ENCODE assay signal across 23 cellular contexts in the genomic region with DNA sequence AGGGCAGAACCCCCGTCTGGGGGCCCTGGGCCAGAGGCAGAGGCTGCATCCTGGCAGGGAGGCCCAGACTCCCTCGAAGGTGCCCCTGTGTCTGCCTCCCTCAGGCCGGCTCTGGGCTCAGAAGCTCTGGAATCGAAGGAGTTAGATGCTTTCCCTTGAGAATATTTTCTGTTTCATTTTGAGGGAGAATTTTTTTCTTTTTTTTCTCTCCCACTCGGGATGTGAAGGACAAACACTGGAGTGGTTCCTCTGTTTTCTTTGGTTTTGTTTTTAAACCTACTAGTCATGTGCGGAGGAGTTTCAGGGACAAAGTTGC. TPM values are rescaled to one million over a fixed set of nuclear protein-coding genes. Genes with fewer than 3 reads are reported as not detected.
A peak's percentile ranks its signal among the peaks of the same experiment; 100 is the strongest.
DNase-seq lines count a peak whose midpoint lies in the region; ATAC-seq, FAIRE-seq and TF ChIP-seq lines count a peak whose summit lies in the region.
"Had no signal": no experiment of that assay in that cellular context is flagged by ENCODE, and none has a peak within 500 bp of the region (broad histone marks: within the 10 kb centered on the region; RNA-seq: fewer than 3 reads in every experiment).

No MANE protein-coding gene starts in this region.

- H3K9ac ChIP-seq in H1 (replicated peaks in 1 of 4; ENCODE audit: extremely low read depth in 1 of 4, low read depth in 3 of 4, low read length in 3 of 4) = no peak overlapping the region
- no peak overlapping the region for H3K9ac ChIP-seq in neural progenitor cell
- H3K9ac ChIP-seq in mammary epithelial cell (ENCODE audit: insufficient read depth, low read length) = no peak overlapping the region

- H3K36me3 ChIP-seq in Panc1 (ENCODE audit: control insufficient read depth, insufficient read depth, low read length) (no peaks in the 10 kb centered on the region), H1 (ENCODE audit: control insufficient read depth in 2 of 4, insufficient read depth in 4 of 4, low read length in 3 of 4) (no peaks in the 10 kb centered on the region), neural progenitor cell (no peaks in the 10 kb centered on the region), thoracic aorta (no peaks in the 10 kb centered on the region), mammary epithelial cell (ENCODE audit: insufficient read depth, low read length) (no peaks in the 10 kb centered on the region)

- peaks cover 15% of the 10 kb centered on the region for H3F3A ChIP-seq in neural progenitor cell (ENCODE audit: low read depth)

- no TSS peak for BruUV-seq in Panc1 (replicated peaks; lab: Mats Ljungman, UMichigan)
- BruUV-seq in mammary epithelial cell (replicated peaks; lab: Mats Ljungman, UMichigan) = no TSS peak

- H3K23me2 ChIP-seq in H1 (ENCODE audit: low read depth, low read length) = no peaks in the 10 kb centered on the region

- H2BK15ac ChIP-seq in H1 (ENCODE audit: low read length) = no peak overlapping the region

- peak overlapping the region; percentile 26 for H3K27ac Mint-ChIP-seq in neural progenitor cell
- H3K27ac Mint-ChIP-seq: B cell, HFFc6 had no signal

- no peak overlapping the region for H4K8ac ChIP-seq in H1 (ENCODE audit: extremely low read depth, insufficient read depth, low read length)

- no peak overlapping the region for H3K27ac ChIP-seq in Panc1 (ENCODE audit: low read length)
- H3K27ac ChIP-seq in H1 (ENCODE audit: low read depth, low read length) = no peak overlapping the region
- H3K27ac ChIP-seq in neural progenitor cell = no peak overlapping the region
- peak overlapping the region; percentile 80 to 93 for H3K27ac ChIP-seq in thoracic aorta
- no peak overlapping the region for H3K27ac ChIP-seq in mammary epithelial cell (ENCODE audit: insufficient read depth, low read depth, low read length)
- H3K27ac ChIP-seq: RWPE1 had no signal

- no peaks in the 10 kb centered on the region for H3K27me3 ChIP-seq in Panc1 (ENCODE audit: control insufficient read depth, insufficient read depth, low read length)
- no peaks in the 10 kb centered on the region for H3K27me3 ChIP-seq in H1 (replicated peaks in 1 of 4; ENCODE audit: control insufficient read depth in 3 of 4, extremely low read depth in 1 of 4, insufficient read depth in 3 of 4, low read length in 3 of 4)
- no peaks in the 10 kb centered on the region for H3K27me3 ChIP-seq in neural progenitor cell
- H3K27me3 ChIP-seq in thoracic aorta (replicated peaks; ENCODE audit: insufficient read depth) = no peaks in the 10 kb centered on the region
- no peaks in the 10 kb centered on the region for H3K27me3 ChIP-seq in mammary epithelial cell (ENCODE audit: insufficient read depth, low read length)

- H2BK120ac ChIP-seq in H1 (replicated peaks; ENCODE audit: low read depth, low read length) = no peak overlapping the region

- TF ChIP-seq CTCF in Panc1 (IDR thresholded peaks at IDR 0.05) (no peak), H1 (IDR thresholded peaks at IDR 0.05; ENCODE audit: control extremely low read depth in 1 of 3, insufficient read depth in 1 of 3, low read depth in 1 of 3, low read length in 3 of 3) (no peak), neural progenitor cell (IDR thresholded peaks at IDR 0.05) (no peak), thoracic aorta (IDR thresholded peaks at IDR 0.05) (no peak), mammary epithelial cell (conservative IDR thresholded peaks at IDR 0.05 in 1 of 2, IDR thresholded peaks at IDR 0.05 in 1 of 2; ENCODE audit: extremely low read depth in 1 of 2, insufficient read depth in 1 of 2, low read depth in 1 of 2, low read length in 2 of 2) (no peak), omental fat pad (IDR thresholded peaks at IDR 0.05) (no peak)

- no peak overlapping the region for H2BK20ac ChIP-seq in H1 (ENCODE audit: low read length)

- H3K4me1 ChIP-seq in Panc1 (ENCODE audit: control insufficient read depth, insufficient read depth, low read length) (0 out of 2 replicates have a peak, but pooled peaks cover 4% of the 10 kb centered on the region), H1 (replicated peaks in 1 of 4; ENCODE audit: control insufficient read depth in 3 of 4, insufficient read depth in 4 of 4, low read length in 3 of 4) (no peaks in the 10 kb centered on the region), neural progenitor cell (peaks cover 45% of the 10 kb centered on the region), thoracic aorta (ENCODE audit: control insufficient read depth in 1 of 2, low read depth in 2 of 2) (peaks cover 49 to 93% of the 10 kb centered on the region in 2 donors), mammary epithelial cell (ENCODE audit: insufficient read depth, low read length) (no peaks in the 10 kb centered on the region)

- H3K14ac ChIP-seq in H1 (ENCODE audit: insufficient read length) = no peak overlapping the region

- H3K9me3 ChIP-seq in Panc1 (ENCODE audit: control insufficient read depth, insufficient read depth, low read depth, low read length) (no peaks in the 10 kb centered on the region), H1 (ENCODE audit: insufficient read depth in 2 of 2, low read depth in 1 of 2, low read length in 1 of 2) (peaks cover 0 to 2% of the 10 kb centered on the region in 2 experiments; a peak in 2 of 4 replicates), neural progenitor cell (ENCODE audit: low read depth) (no peaks in the 10 kb centered on the region), thoracic aorta (no peaks in the 10 kb centered on the region), mammary epithelial cell (replicated peaks; ENCODE audit: insufficient read depth, low read length) (peaks cover 48% of the 10 kb centered on the region)

- no peak overlapping the region for H4K91ac ChIP-seq in H1 (replicated peaks; ENCODE audit: insufficient read length, low read length)

- POLR2A ChIA-PET in Panc1 (lab: Charles Lee) (no interaction called here), H1 (lab: Charles Lee; ENCODE audit: partially characterized antibody) (no interaction called here)

- H3K4me3 ChIP-seq in Panc1 (ENCODE audit: low read depth in 2 of 2, low read length in 2 of 2) (no peak overlapping the region), H1 (ENCODE audit: extremely low read depth in 1 of 4, insufficient read depth in 2 of 4, low read depth in 3 of 4, low read length in 4 of 4) (no peak overlapping the region), neural progenitor cell (no peak overlapping the region), thoracic aorta (peak overlapping the region; percentile 60), mammary epithelial cell (replicated peaks in 1 of 3; ENCODE audit: insufficient read depth in 1 of 3, low read depth in 2 of 3, low read length in 3 of 3) (no peak overlapping the region)

- H3K23ac ChIP-seq in H1 (ENCODE audit: insufficient read length) = no peak overlapping the region

- no peak overlapping the region for H2AK5ac ChIP-seq in H1 (ENCODE audit: low read depth, low read length)

- CTCF ChIA-PET in Panc1 (lab: Charles Lee) = no interaction called here
- CTCF ChIA-PET in H1 (lab: Charles Lee; ENCODE audit: partially characterized antibody) = interaction anchor here (1.5 kb wide), 1 partner anchor 170 kb away, joined by 3 read pairs; no protein-coding TSS in a partner anchor
- CTCF ChIA-PET in mammary epithelial cell (lab: Charles Lee; ENCODE audit: low non-redundant PET) = no interaction called here

- intact Hi-C loops in Panc1 (cut with micrococcal nuclease; ENCODE audit: unreplicated experiment) = no loop called here
- intact Hi-C loops in mammary epithelial cell (cut with micrococcal nuclease) = no loop called here

- peaks cover 71% of the 10 kb centered on the region for H3K4me1 Mint-ChIP-seq in neural progenitor cell
- H3K4me1 Mint-ChIP-seq: B cell had no signal

- H3K4me2 ChIP-seq in H1 (ENCODE audit: insufficient read depth in 1 of 2, low read depth in 2 of 2, low read length in 2 of 2) (no peak overlapping the region), neural progenitor cell (no peak overlapping the region), mammary epithelial cell (ENCODE audit: insufficient read depth, low read depth, low read length) (no peak overlapping the region)

- H3K18ac ChIP-seq in H1 (ENCODE audit: extremely low read depth, low read length) = no peak overlapping the region

- no peak overlapping the region for H3K4ac ChIP-seq in H1 (replicated peaks; ENCODE audit: insufficient read length, low read depth, low read length)

- in situ Hi-C loops in Panc1 (cut with HindIII; ENCODE audit: low pct_unique_long_range_greater_than_20kb, low sequenced_read_pairs) (no loop called here), mammary epithelial cell (cut with MboI; ENCODE audit: low sequenced_read_pairs in 2 of 2) (no loop called here)

- H2BK12ac ChIP-seq in H1 (ENCODE audit: low read depth, low read length) = no peak overlapping the region

- TF ChIP-seq EP300 in H1 (IDR thresholded peaks at IDR 0.05; ENCODE audit: borderline replicate concordance in 1 of 2, low read depth in 2 of 2, low read length in 2 of 2) = no peak

- ATAC-seq in Panc1 (peak; percentile 13; the same call in 1 of the 2 replicates), thoracic aorta (ENCODE audit: insufficient number of reproducible peaks, low FRiP score, low read depth) (no peak), omental fat pad (ENCODE audit: low FRiP score) (no peak)
- ATAC-seq: PC-3 had no signal

- dilution Hi-C loops in mammary epithelial cell (cut with HindIII; ENCODE audit: low sequenced_read_pairs) = no loop called here

- peaks cover 4% of the 10 kb centered on the region for H3K79me1 ChIP-seq in H1 (ENCODE audit: low read depth, low read length)

- peaks cover 0 to 6% of the 10 kb centered on the region in 2 experiments for H4K20me1 ChIP-seq in H1 (replicated peaks in 1 of 2; ENCODE audit: control insufficient read depth in 1 of 2, insufficient read depth in 2 of 2, low read length in 2 of 2)
- H4K20me1 ChIP-seq in neural progenitor cell (ENCODE audit: low read depth) = no peaks in the 10 kb centered on the region
- no peaks in the 10 kb centered on the region for H4K20me1 ChIP-seq in mammary epithelial cell (ENCODE audit: insufficient read depth, low read length)

- no peak overlapping the region for H2AFZ ChIP-seq in H1 (ENCODE audit: low read length)
- no peak overlapping the region for H2AFZ ChIP-seq in neural progenitor cell (replicated peaks)
- H2AFZ ChIP-seq in mammary epithelial cell (ENCODE audit: low read depth, low read length) = no peak overlapping the region

- FAIRE-seq in H1 (lab: Jason Lieb, UNC) = no peak
- FAIRE-seq: G401.6, HepG2 had no signal

- DNase-seq in Panc1 (ENCODE audit: low read depth, low spot score) = no peak
- no peak for DNase-seq in H1 (ENCODE audit: low read depth in 1 of 2, low spot score in 2 of 2)
- DNase-seq in neural progenitor cell (ENCODE audit: low spot score) = no peak
- no peak for DNase-seq in thoracic aorta (ENCODE audit: low spot score)
- DNase-seq in mammary epithelial cell = no peak
- DNase-seq in ureter (ENCODE audit: low spot score) = no peak
- DNase-seq in NCI-H128 (lab: John Stamatoyannopoulos, UW; ENCODE audit: unreplicated experiment) = no peak
- DNase-seq in omental fat pad (ENCODE audit: low spot score) = no peak
- DNase-seq: 8988T, DMS 273 treated with DMSO at 0.1 percent for 48 hours, DND-41, H7, HFFc6, KBM-7, NCI-H1105 treated with DMSO at 0.1 percent for 48 hours, NCI-H1930, NCI-H226, NCI-H524, PC-3 had no signal

- H3K9me3 Mint-ChIP-seq in neural progenitor cell = no peaks in the 10 kb centered on the region

- H3K27me3 Mint-ChIP-seq in neural progenitor cell (ENCODE audit: insufficient read depth, low read depth) = peaks cover 11% of the 10 kb centered on the region

- no peak overlapping the region for H4K5ac ChIP-seq in H1 (ENCODE audit: insufficient read length, low read depth, low read length)

- no peak overlapping the region for H2BK5ac ChIP-seq in H1 (ENCODE audit: low read depth, low read length)

- H3K4me3 Mint-ChIP-seq in neural progenitor cell = peak overlapping the region; percentile 13
- H3K4me3 Mint-ChIP-seq: B cell, HFFc6 had no signal

- H3K79me2 ChIP-seq in H1 (ENCODE audit: control insufficient read depth in 1 of 2, insufficient read depth in 2 of 2, low read length in 2 of 2) (no peaks in the 10 kb centered on the region), neural progenitor cell (ENCODE audit: low read depth) (no peaks in the 10 kb centered on the region), mammary epithelial cell (ENCODE audit: insufficient read depth, low read length) (no peaks in the 10 kb centered on the region)

- peak overlapping the region; percentile 46 for H3K56ac ChIP-seq in H1 (replicated peaks; ENCODE audit: insufficient read length, low read depth, low read length)

- TF ChIP-seq RAD21 in H1 (IDR thresholded peaks at IDR 0.05 in 1 of 2, conservative IDR thresholded peaks at IDR 0.05 in 1 of 2; ENCODE audit: low read depth in 2 of 2, low read length in 2 of 2) = no peak

- WGBS in H1 (ENCODE audit: extremely low coverage in 1 of 2, insufficient coverage in 1 of 2, insufficient read length in 1 of 2, insufficient replicate concordance in 2 of 2, low coverage in 1 of 2, low lambda C conversion rate in 2 of 2, missing lambda C conversion rate in 1 of 2), 2 experiments = 98% methylated on average over 6 of the region's 6 CpGs; no CpG with 5 or more reads in 1 of the 2 experiments
- 72% methylated on average over 6 of the region's 6 CpGs for WGBS in mammary epithelial cell (ENCODE audit: low coverage, missing lambda C conversion rate)

- no peak for TF ChIP-seq POLR2A in H1 (IDR thresholded peaks at IDR 0.05; ENCODE audit: control extremely low read depth in 1 of 2, low read depth in 2 of 2, low read length in 2 of 2)

- H3K36me3 Mint-ChIP-seq in neural progenitor cell = no peaks in the 10 kb centered on the region

RNA-seq across cellular contexts. Expression of a gene that starts 44.7 kb away (rescaled TPM):
- total RNA-seq in Panc1 (2021; ENCODE audit: unreplicated experiment) (22.3 TPM), neural progenitor cell (ENCODE audit: low replicate concordance) (1.9 and 2.0 TPM in 2 replicates), thoracic aorta (10 to 100 TPM; 68.9 to 85.4 TPM), mammary epithelial cell (not detected), ureter (15.9 TPM), omental fat pad (1 to 10 TPM in 2 of 4 donors, under 1 TPM in 2; 0.19 to 3.8 (median 1.8) TPM)
- 16.1 TPM for polyA plus RNA-seq in Panc1 (2012; ENCODE audit: insufficient read length)
- total RNA-seq in H1 (2021; fragmentation: NEBNext Ultra II Directional; extraction: Animal tissue kit (Norgen Biotek cat#: 25700)) = 0.43 and 0.46 TPM in 2 replicates
- polyA plus RNA-seq in H1 (2011; rRNA removed) (0.38 and 0.39 TPM in 2 replicates), mammary epithelial cell (0.22 TPM)
- 0.54 TPM for polyA plus RNA-seq in H1 (2011; cell fraction: cytosol; rRNA removed)
- 1.1 TPM for polyA plus RNA-seq in H1 (2011; cell fraction: nucleus; rRNA removed)
- 0.25 to 0.69 TPM (median 0.53 TPM) in 4 replicates for polyA plus RNA-seq in H1 (2012, experiment 1 of 2)
- polyA plus RNA-seq in H1 (2012, experiment 2 of 2) = 0.14 TPM
- polyA plus RNA-seq in H1 (2013, experiment 1 of 2) = 0.18 TPM
- polyA plus RNA-seq in H1 (2013, experiment 2 of 2) = 0.26 TPM
- 0.13 and 0.24 TPM in 2 replicates for polyA minus RNA-seq in H1 (2011; rRNA and poly(A)+ RNA removed)
- polyA minus RNA-seq in H1 (2011; cell fraction: cytosol; rRNA and poly(A)+ RNA removed) = 0.15 TPM
- 1.2 TPM for polyA minus RNA-seq in H1 (2011; cell fraction: nucleus; rRNA and poly(A)+ RNA removed)
- polyA minus RNA-seq in mammary epithelial cell = not detected
- total RNA-seq: HFFc6 had no signal

Comparison
In these comparisons a context has a peak if more than half of its experiments do, and no peak if none do; other contexts are left out.
1. H3K27ac ChIP-seq: peak in thoracic aorta (2 of 2); none in Panc1 (single experiment), H1 (single experiment), neural progenitor cell (single experiment) and mammary epithelial cell (single experiment).